8 cellular contexts compared by ENCODE assay signal in the genomic region with DNA sequence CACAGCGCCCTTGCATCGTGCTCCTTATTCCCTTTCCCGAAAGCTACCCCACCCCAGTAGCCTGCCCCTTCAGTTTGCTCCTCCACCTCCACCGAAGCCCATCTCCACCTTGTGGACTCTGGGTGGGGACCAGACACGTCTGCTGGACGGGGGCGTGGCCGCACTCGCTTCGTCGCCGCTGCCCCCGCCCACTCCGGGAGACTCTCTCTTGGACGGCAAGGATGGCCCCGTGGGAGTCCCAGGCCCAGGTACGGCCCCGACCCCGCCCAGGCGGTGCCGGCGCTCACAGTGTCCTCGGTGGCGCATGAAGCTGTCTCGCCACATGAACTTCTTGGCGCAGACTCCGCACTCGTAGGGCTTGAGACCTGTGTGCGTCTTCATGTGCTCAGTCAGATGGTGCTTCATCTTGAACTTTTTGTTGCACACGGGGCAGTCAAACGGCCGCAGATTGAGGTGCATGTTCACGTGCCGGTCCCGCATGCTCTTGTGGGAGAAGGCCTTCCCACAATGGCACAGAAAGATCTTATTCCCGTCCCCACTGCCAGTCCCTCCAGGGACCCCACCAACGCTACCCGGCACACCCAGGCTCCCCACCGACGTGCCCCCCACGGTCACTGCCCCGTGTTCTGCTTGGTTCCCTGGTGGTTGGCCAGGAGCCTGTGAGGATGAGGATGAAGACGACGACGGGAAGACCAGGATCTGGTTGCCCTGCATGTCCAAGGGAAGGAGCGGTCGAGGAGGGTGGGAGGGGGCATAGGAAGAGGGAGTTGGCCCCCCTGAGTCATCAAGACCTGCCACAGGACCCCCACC. TPM values are rescaled to one million over a fixed set of nuclear protein-coding genes. Genes with fewer than 3 reads are reported as not detected.
DNase-seq lines count a peak whose midpoint lies in the region; ATAC-seq, FAIRE-seq and TF ChIP-seq lines count a peak whose summit lies in the region.

No MANE protein-coding gene starts in this region.

- peaks cover 45% of the 10 kb centered on the region for H3K36me3 Mint-ChIP-seq in activated naive CD8-positive, alpha-beta T cell treated with anti-CD3 and anti-CD28 coated beads for 36 hours
- peaks cover 81% of the 10 kb centered on the region for H3K36me3 Mint-ChIP-seq in stimulated activated effector memory CD8-positive, alpha-beta T cell treated with anti-CD3 and anti-CD28 coated beads, Interleukin-12 subunit alpha, Interleukin-12 subunit beta, amount 100 ng/mL, for 72 hours

- peak overlapping the region; percentile 99 for H3K27ac Mint-ChIP-seq in activated naive CD8-positive, alpha-beta T cell treated with anti-CD3 and anti-CD28 coated beads for 36 hours
- peak overlapping the region; percentile 99 for H3K27ac Mint-ChIP-seq in stimulated activated effector memory CD8-positive, alpha-beta T cell treated with anti-CD3 and anti-CD28 coated beads, Interleukin-12 subunit alpha, Interleukin-12 subunit beta, amount 100 ng/mL, for 72 hours

- DNase-seq in AG10803 (ENCODE audit: low read depth) (no peak), HFF-Myc (ENCODE audit: extremely low read depth, low read depth) (no peak), frontal cortex (ENCODE audit: low spot score in 2 of 2) (no peak), SK-N-DZ (ENCODE audit: low spot score) (no peak)
- DNase-seq in activated naive CD8-positive, alpha-beta T cell treated with anti-CD3 and anti-CD28 coated beads for 36 hours: no peak
- DNase-seq in stimulated activated effector memory CD8-positive, alpha-beta T cell treated with anti-CD3 and anti-CD28 coated beads, Interleukin-12 subunit alpha, Interleukin-12 subunit beta, amount 100 ng/mL, for 72 hours (ENCODE audit: low spot score in 2 of 2): no peak

- H3K4me1 Mint-ChIP-seq in activated naive CD8-positive, alpha-beta T cell treated with anti-CD3 and anti-CD28 coated beads for 36 hours: peaks cover 62% of the 10 kb centered on the region
- peaks cover 69% of the 10 kb centered on the region for H3K4me1 Mint-ChIP-seq in stimulated activated effector memory CD8-positive, alpha-beta T cell treated with anti-CD3 and anti-CD28 coated beads, Interleukin-12 subunit alpha, Interleukin-12 subunit beta, amount 100 ng/mL, for 72 hours

- FAIRE-seq in frontal cortex (lab: Jason Lieb, UNC): no peak

- peak overlapping the region; percentile 99 for H3K4me3 Mint-ChIP-seq in activated naive CD8-positive, alpha-beta T cell treated with anti-CD3 and anti-CD28 coated beads for 36 hours
- peak overlapping the region; percentile 100 for H3K4me3 Mint-ChIP-seq in stimulated activated effector memory CD8-positive, alpha-beta T cell treated with anti-CD3 and anti-CD28 coated beads, Interleukin-12 subunit alpha, Interleukin-12 subunit beta, amount 100 ng/mL, for 72 hours

- H3K27me3 Mint-ChIP-seq in activated naive CD8-positive, alpha-beta T cell treated with anti-CD3 and anti-CD28 coated beads for 36 hours: no peaks in the 10 kb centered on the region

- H3K4me3 ChIP-seq in AG10803 (ENCODE audit: low read length): peak overlapping the region; percentile 94
- H3K4me3 ChIP-seq in HFF-Myc (replicated peaks; ENCODE audit: low read depth, low read length): peak overlapping the region; percentile 79
- peak overlapping the region; percentile 89 for H3K4me3 ChIP-seq in iPS-11a (ENCODE audit: low read depth, low read length)

- H3K9me3 Mint-ChIP-seq in activated naive CD8-positive, alpha-beta T cell treated with anti-CD3 and anti-CD28 coated beads for 36 hours: no peaks in the 10 kb centered on the region
- H3K9me3 Mint-ChIP-seq in stimulated activated effector memory CD8-positive, alpha-beta T cell treated with anti-CD3 and anti-CD28 coated beads, Interleukin-12 subunit alpha, Interleukin-12 subunit beta, amount 100 ng/mL, for 72 hours: no peaks in the 10 kb centered on the region

- ATAC-seq in stimulated activated effector memory CD8-positive, alpha-beta T cell treated with anti-CD3 and anti-CD28 coated beads, Interleukin-12 subunit alpha, Interleukin-12 subunit beta, amount 100 ng/mL, for 72 hours: no peak
- no peak for ATAC-seq in GM18517 (IDR thresholded peaks at IDR 0.05; ENCODE audit: unreplicated experiment)

- TF ChIP-seq CTCF in AG10803 (conservative IDR thresholded peaks at IDR 0.05; ENCODE audit: low read length): no peak
- no peak for TF ChIP-seq CTCF in HFF-Myc (IDR thresholded peaks at IDR 0.05; ENCODE audit: low read depth, low read length, missing control alignments)

RNA-seq across cellular contexts. Expression of gene TAPBP, which starts 1.3 kb away (rescaled TPM):
- total RNA-seq in activated naive CD8-positive, alpha-beta T cell treated with anti-CD3 and anti-CD28 coated beads for 36 hours: 100 to 1,000 TPM; 201 to 204 TPM
- 10.2 TPM for total RNA-seq in frontal cortex
- polyA plus RNA-seq in SK-N-DZ (2014; cell fraction: cytosol; rRNA removed): 5.8 and 7.1 TPM in 2 replicates
- 1.8 and 4.9 TPM in 2 replicates for polyA plus RNA-seq in SK-N-DZ (2014; cell fraction: nucleus; rRNA removed)

RNA-seq across cellular contexts. Expression of gene ZBTB22, which starts 2.4 kb away (rescaled TPM):
- 1 to 10 TPM; 4.5 to 4.6 TPM for total RNA-seq in activated naive CD8-positive, alpha-beta T cell treated with anti-CD3 and anti-CD28 coated beads for 36 hours
- total RNA-seq in frontal cortex: 27.3 TPM
- 9.8 and 11.2 TPM in 2 replicates for polyA plus RNA-seq in SK-N-DZ (2014; cell fraction: cytosol; rRNA removed)
- 4.3 and 8.8 TPM in 2 replicates for polyA plus RNA-seq in SK-N-DZ (2014; cell fraction: nucleus; rRNA removed)

RNA-seq across cellular contexts. Expression of gene DAXX, which starts 7.6 kb away (rescaled TPM):
- 10 to 100 TPM; 84.8 to 94.3 TPM for total RNA-seq in activated naive CD8-positive, alpha-beta T cell treated with anti-CD3 and anti-CD28 coated beads for 36 hours
- 22.8 TPM for total RNA-seq in frontal cortex
- 88.3 and 124 TPM in 2 replicates for polyA plus RNA-seq in SK-N-DZ (2014; cell fraction: cytosol; rRNA removed)
- polyA plus RNA-seq in SK-N-DZ (2014; cell fraction: nucleus; rRNA removed): 97.7 and 110 TPM in 2 replicates

RNA-seq across cellular contexts. Expression of gene RGL2, which starts 16.4 kb away (rescaled TPM):
- total RNA-seq in activated naive CD8-positive, alpha-beta T cell treated with anti-CD3 and anti-CD28 coated beads for 36 hours: 10 to 100 TPM; 15.0 to 17.7 TPM
- 16.3 TPM for total RNA-seq in frontal cortex
- polyA plus RNA-seq in SK-N-DZ (2014; cell fraction: cytosol; rRNA removed): 48.0 and 48.5 TPM in 2 replicates
- polyA plus RNA-seq in SK-N-DZ (2014; cell fraction: nucleus; rRNA removed): 254 and 277 TPM in 2 replicates

RNA-seq across cellular contexts. Expression of gene PFDN6, which starts 25.7 kb away (rescaled TPM):
- 100 to 1,000 TPM; 106 to 107 TPM for total RNA-seq in activated naive CD8-positive, alpha-beta T cell treated with anti-CD3 and anti-CD28 coated beads for 36 hours
- total RNA-seq in frontal cortex: 31.0 TPM
- polyA plus RNA-seq in SK-N-DZ (2014; cell fraction: cytosol; rRNA removed): 107 and 170 TPM in 2 replicates
- polyA plus RNA-seq in SK-N-DZ (2014; cell fraction: nucleus; rRNA removed): 81.3 and 118 TPM in 2 replicates

Comparison
In these comparisons a context has a peak if more than half of its experiments do, and no peak if none do; other contexts are left out.
1. RNA of gene TAPBP, which starts 1.3 kb away (total RNA-seq): 201 to 204 TPM in activated naive CD8-positive, alpha-beta T cell treated with anti-CD3 and anti-CD28 coated beads for 36 hours; 10.2 TPM in frontal cortex (single experiment); every median in the first group is over 10 times any median in the second.
2. Peak in every context shown above with its lines, with median percentiles within 50 percentile points of each other: H3K4me3 ChIP-seq.